ENCODE assay signal across 8 cellular contexts in genomic region chr2:130824492-130825061, GRCh38.
A peak's percentile ranks its signal among the peaks of the same experiment; 100 is the strongest.
DNase-seq lines count a peak whose midpoint lies in the region; ATAC-seq and FAIRE-seq lines count a peak whose summit lies in the region.

No MANE protein-coding gene starts in this region.

- no peaks in the 10 kb centered on the region for H3K79me2 ChIP-seq in ACC112 (ENCODE audit: control insufficient read depth, insufficient read depth, low read length, unreplicated experiment)

- no peaks in the 10 kb centered on the region for H3K36me3 ChIP-seq in ACC112 (ENCODE audit: insufficient read depth, low read length)

- DNase-seq in RCC 7860 (ENCODE audit: low spot score) (peak; percentile 87), hypothalamus (lab: John Stamatoyannopoulos, UW) (peak in 33 of 51 donors; percentile 9 to 80 (median 50)), OCI-M2 (lab: John Stamatoyannopoulos, UW; ENCODE audit: unreplicated experiment) (no peak)
- peak; percentile 89 for DNase-seq in activated effector memory CD4-positive, alpha-beta T cell treated with anti-CD3 and anti-CD28 coated beads, Interleukin-2, amount 50 U/mL, for 16 hours
- peak; percentile 41 for DNase-seq in stimulated activated CD8-positive, alpha-beta memory T cell treated with anti-CD3 and anti-CD28 coated beads, Interleukin-12 subunit alpha, Interleukin-12 subunit beta, amount 100 ng/mL, for 4 hours (ENCODE audit: low read depth)

- H3K27me3 ChIP-seq in ACC112 (ENCODE audit: insufficient read depth, low read length) = no peaks in the 10 kb centered on the region

- ATAC-seq in GM19025 (IDR thresholded peaks at IDR 0.05; ENCODE audit: low read depth, unreplicated experiment) (peak; percentile 82), HG03159 (IDR thresholded peaks at IDR 0.05; ENCODE audit: unreplicated experiment) (peak; percentile 90)

- peak; percentile 76 for FAIRE-seq in RCC 7860 (lab: Jason Lieb, UNC)

- H2AFZ ChIP-seq in ACC112 (ENCODE audit: low read length, unreplicated experiment) = no peak overlapping the region

- no peak overlapping the region for H3K4me3 ChIP-seq in ACC112 (ENCODE audit: low read depth, low read length)

- peak overlapping the region; percentile 65; the same call in 1 of the 2 replicates for H3K27ac ChIP-seq in ACC112 (ENCODE audit: low read depth, low read length)

- peaks cover 38% of the 10 kb centered on the region for H3K4me1 ChIP-seq in ACC112 (ENCODE audit: control insufficient read depth, insufficient read depth, low read length, unreplicated experiment)
